Comparison of ENCODE assay signal across 21 cellular contexts in genomic region chr14:54877703-54878021, GRCh38.
"Had no signal": no experiment of that assay in that cellular context is flagged by ENCODE, and none has a peak within 500 bp of the region (broad histone marks: within the 10 kb centered on the region; RNA-seq: fewer than 3 reads in every experiment).

No MANE protein-coding gene starts in this region.

- H3K36me3 ChIP-seq: left lung, neutrophil, pancreas, right lobe of liver, thoracic aorta had no signal

- DNase-seq: activated CD4-positive, alpha-beta T cell treated with anti-CD3 and anti-CD28 coated beads for 4 hours; activated CD8-positive, alpha-beta T cell treated with anti-CD3 and anti-CD28 coated beads for 36 hours; activated naive CD4-positive, alpha-beta T cell; activated naive CD8-positive, alpha-beta T cell treated with anti-CD3 and anti-CD28 coated beads for 36 hours; activated T-cell treated with anti-CD3 and anti-CD28 coated beads, Interleukin-2, amount 50 U/mL, for 1 hour; amniotic stem cell; body of pancreas; effector memory CD4-positive, alpha-beta T cell; glutamatergic neuron; hippocampal formation; left lung; mucosa of descending colon; naive B cell; pancreas; right lobe of liver; stimulated activated CD4-positive, alpha-beta T cell treated with anti-CD3 and anti-CD28 coated beads, Interleukin-4, amount 100 ng/mL, for 24 hours; T-helper 2 cell had no signal

- H3K27ac Mint-ChIP-seq: activated naive CD8-positive, alpha-beta T cell treated with anti-CD3 and anti-CD28 coated beads for 36 hours; stimulated activated memory B cell treated with anti-CD40 and anti-IgM and Interleukin-4, amounts not matched to agents 10 μg/mL and 1 μg/mL and 100 μg/mL, for 72 hours had no signal

- H3K9me3 Mint-ChIP-seq: activated CD8-positive, alpha-beta T cell treated with anti-CD3 and anti-CD28 coated beads for 36 hours; activated T-helper 17 cell treated with anti-CD3 and anti-CD28 coated beads, Interleukin-2, amount 50 U/mL, for 72 hours; stimulated activated memory B cell treated with anti-CD40 and anti-IgM and Interleukin-4, amounts not matched to agents 10 μg/mL and 1 μg/mL and 100 μg/mL, for 72 hours had no signal

- H3K4me3 Mint-ChIP-seq: activated CD8-positive, alpha-beta T cell treated with anti-CD3 and anti-CD28 coated beads for 36 hours; activated naive CD8-positive, alpha-beta T cell treated with anti-CD3 and anti-CD28 coated beads for 36 hours; activated T-helper 17 cell treated with anti-CD3 and anti-CD28 coated beads, Interleukin-2, amount 50 U/mL, for 72 hours; stimulated activated memory B cell treated with anti-CD40 and anti-IgM and Interleukin-4, amounts not matched to agents 10 μg/mL and 1 μg/mL and 100 μg/mL, for 72 hours had no signal

- ATAC-seq: activated CD8-positive, alpha-beta T cell treated with anti-CD3 and anti-CD28 coated beads for 36 hours; activated T-helper 17 cell treated with anti-CD3 and anti-CD28 coated beads, Interleukin-2, amount 50 U/mL, for 72 hours; left lung; right lobe of liver; stimulated activated memory B cell treated with anti-CD40 and anti-IgM and Interleukin-4, amounts not matched to agents 10 μg/mL and 1 μg/mL and 100 μg/mL, for 72 hours had no signal

- H3K27me3 ChIP-seq: body of pancreas, left lung, neutrophil, pancreas, right lobe of liver had no signal

- H3K27ac ChIP-seq: neutrophil, pancreas, right lobe of liver, thoracic aorta had no signal

- H3K4me3 ChIP-seq: body of pancreas, left lung, mucosa of descending colon, pancreas, right lobe of liver, thoracic aorta had no signal

- H3K9me3 ChIP-seq: body of pancreas, left lung, mucosa of descending colon, neutrophil, pancreas, right lobe of liver, thoracic aorta had no signal

- H3K36me3 Mint-ChIP-seq: naive B cell; stimulated activated memory B cell treated with anti-CD40 and anti-IgM and Interleukin-4, amounts not matched to agents 10 μg/mL and 1 μg/mL and 100 μg/mL, for 72 hours had no signal

- H3K27me3 Mint-ChIP-seq: activated CD8-positive, alpha-beta T cell treated with anti-CD3 and anti-CD28 coated beads for 36 hours; activated naive CD8-positive, alpha-beta T cell treated with anti-CD3 and anti-CD28 coated beads for 36 hours; activated T-helper 17 cell treated with anti-CD3 and anti-CD28 coated beads, Interleukin-2, amount 50 U/mL, for 72 hours; naive B cell; stimulated activated memory B cell treated with anti-CD40 and anti-IgM and Interleukin-4, amounts not matched to agents 10 μg/mL and 1 μg/mL and 100 μg/mL, for 72 hours had no signal
